16 cellular contexts compared by ENCODE assay signal in the genomic region with DNA sequence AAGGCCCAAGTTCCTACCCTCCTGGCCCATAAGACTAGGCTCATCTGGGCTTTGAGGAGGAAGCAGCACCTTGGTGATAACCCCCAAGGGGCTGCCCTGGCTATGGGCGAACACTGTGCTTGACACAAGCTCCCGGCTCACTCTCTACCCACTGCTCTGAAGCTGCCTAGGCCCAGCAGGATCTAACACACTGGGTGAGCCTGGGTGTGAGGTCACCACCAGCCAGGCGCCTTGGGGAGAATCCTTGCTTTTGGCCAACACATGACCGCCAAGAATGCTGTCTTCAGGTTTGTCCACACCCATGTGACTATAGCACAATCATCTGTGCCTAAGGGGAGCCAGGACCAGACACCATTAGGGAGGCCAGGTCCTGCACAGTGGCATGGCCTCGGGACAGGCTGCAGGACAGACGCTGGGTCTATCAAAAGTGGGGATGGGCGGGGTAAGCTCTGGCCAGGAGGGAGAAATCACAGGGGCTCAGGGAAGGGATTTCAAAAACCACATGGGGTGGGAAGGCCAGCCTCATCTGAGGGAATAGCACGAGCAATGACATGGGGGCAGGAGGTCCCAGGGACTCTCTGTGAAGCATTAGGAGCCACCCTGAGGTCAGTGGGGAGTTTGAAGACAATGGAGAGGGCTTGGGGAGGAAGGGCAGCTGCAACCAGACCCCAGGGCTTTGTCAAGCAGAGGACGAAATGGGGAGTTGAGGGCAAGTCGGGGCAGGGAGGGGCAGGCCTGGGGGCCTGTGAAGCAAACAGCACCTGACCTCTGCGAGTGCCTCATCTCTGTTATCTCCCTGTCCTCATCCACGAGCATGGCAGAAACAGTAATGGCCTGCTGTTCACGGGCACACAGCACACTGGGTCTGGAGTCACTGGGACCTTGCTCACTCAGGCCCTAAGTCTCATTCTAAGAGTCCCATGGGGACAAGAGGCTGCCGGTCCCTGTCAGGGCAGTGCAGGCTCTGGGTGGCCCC. TPM values are rescaled to one million over a fixed set of nuclear protein-coding genes. Genes with fewer than 3 reads are reported as not detected.
DNase-seq lines count a peak whose midpoint lies in the region; ATAC-seq, FAIRE-seq and TF ChIP-seq lines count a peak whose summit lies in the region.
"Had no signal": no experiment of that assay in that cellular context is flagged by ENCODE, and none has a peak within 500 bp of the region (broad histone marks: within the 10 kb centered on the region; RNA-seq: fewer than 3 reads in every experiment).

No MANE protein-coding gene starts in this region.

- CTCF ChIA-PET in WTC11 (lab: Charles Lee) = no interaction called here

- no peaks in the 10 kb centered on the region; the same call in 1 of the 2 replicates for H3F3A ChIP-seq in GM23248 (ENCODE audit: insufficient read depth)

- H3K4me2 ChIP-seq in GM23248 (ENCODE audit: unreplicated experiment) = no peak overlapping the region

- no peak for DNase-seq in stimulated activated naive CD8-positive, alpha-beta T cell treated with anti-CD3 and anti-CD28 coated beads, Interleukin-15, amount 100 ng/mL, for 72 hours
- no peak for DNase-seq in stimulated activated naive CD8-positive, alpha-beta T cell treated with anti-CD3 and anti-CD28 coated beads, Interleukin-15, Interleukin-2, amounts not matched to agents 100 U/mL and 50 U/mL, for 24 hours
- DNase-seq in WTC11 (ENCODE audit: low spot score) (no peak), memory B cell (ENCODE audit: low spot score in 2 of 2) (peak in 1 of 2 donors; percentile 23), HTR-8/SVneo (ENCODE audit: insufficient read length, low spot score) (no peak), GM23248 (no peak), colonic mucosa (no peak), NCI-H1694 (lab: John Stamatoyannopoulos, UW) (no peak)
- DNase-seq: DMS 273 treated with DMSO at 0.1 percent for 48 hours, KG1, NCI-H1417 treated with DMSO at 0.1 percent for 48 hours, stomach had no signal

- H3K9me3 ChIP-seq in GM23248 (ENCODE audit: low read depth) (no peaks in the 10 kb centered on the region), colonic mucosa (no peaks in the 10 kb centered on the region)
- H3K9me3 ChIP-seq: esophagus muscularis mucosa, SJSA1, stomach had no signal

- no peak for TF ChIP-seq CTCF in WTC11 (IDR thresholded peaks at IDR 0.05)
- no peak for TF ChIP-seq CTCF in colonic mucosa (IDR thresholded peaks at IDR 0.05)

- peaks cover 63% of the 10 kb centered on the region for H3K4me1 Mint-ChIP-seq in stimulated activated naive CD8-positive, alpha-beta T cell treated with anti-CD3 and anti-CD28 coated beads, Interleukin-15, amount 100 ng/mL, for 72 hours
- H3K4me1 Mint-ChIP-seq in WTC11 (peaks cover 53% of the 10 kb centered on the region), memory B cell (peaks cover 62% of the 10 kb centered on the region)

- H3K4me1 ChIP-seq in GM23248 (ENCODE audit: insufficient read depth) (peaks cover 20% of the 10 kb centered on the region), colonic mucosa (peaks cover 2% of the 10 kb centered on the region)

- intact Hi-C loops in colonic mucosa (cut with DNase I) = no loop called here

- H3K27me3 Mint-ChIP-seq in stimulated activated naive CD8-positive, alpha-beta T cell treated with anti-CD3 and anti-CD28 coated beads, Interleukin-15, amount 100 ng/mL, for 72 hours = no peaks in the 10 kb centered on the region
- H3K27me3 Mint-ChIP-seq in WTC11 (ENCODE audit: low read depth) (no peaks in the 10 kb centered on the region), memory B cell (no peaks in the 10 kb centered on the region)

- no peak for FAIRE-seq in HTR-8/SVneo (lab: Jason Lieb, UNC)
- FAIRE-seq: GM18507 had no signal

- ATAC-seq in stimulated activated naive CD8-positive, alpha-beta T cell treated with anti-CD3 and anti-CD28 coated beads, Interleukin-15, amount 100 ng/mL, for 72 hours = no peak
- no peak for ATAC-seq in stimulated activated naive CD8-positive, alpha-beta T cell treated with anti-CD3 and anti-CD28 coated beads, Interleukin-15, Interleukin-2, amounts not matched to agents 100 U/mL and 50 U/mL, for 24 hours
- ATAC-seq in WTC11 = no peak
- peak; percentile 90 for ATAC-seq in memory B cell (ENCODE audit: low read depth)

- no peak overlapping the region for H3K4me3 Mint-ChIP-seq in stimulated activated naive CD8-positive, alpha-beta T cell treated with anti-CD3 and anti-CD28 coated beads, Interleukin-15, amount 100 ng/mL, for 72 hours
- H3K4me3 Mint-ChIP-seq in WTC11 (no peak overlapping the region), memory B cell (no peak overlapping the region)

- no peak overlapping the region for H3K9ac ChIP-seq in GM23248
- no peak overlapping the region for H3K9ac ChIP-seq in colonic mucosa (ENCODE audit: low read depth in 2 of 2, low read length in 2 of 2)

- H3K4me3 ChIP-seq in GM23248 = no peak overlapping the region
- no peak overlapping the region for H3K4me3 ChIP-seq in colonic mucosa
- H3K4me3 ChIP-seq: esophagus muscularis mucosa, SJSA1, stomach had no signal

- no peaks in the 10 kb centered on the region for H3K36me3 ChIP-seq in GM23248 (ENCODE audit: low read depth)
- no peaks in the 10 kb centered on the region for H3K36me3 ChIP-seq in colonic mucosa
- H3K36me3 ChIP-seq: esophagus muscularis mucosa, SJSA1, stomach had no signal

- H3K27me3 ChIP-seq in GM23248 (replicated peaks; ENCODE audit: insufficient read depth) = no peaks in the 10 kb centered on the region
- no peaks in the 10 kb centered on the region for H3K27me3 ChIP-seq in colonic mucosa
- H3K27me3 ChIP-seq: esophagus muscularis mucosa, SJSA1, stomach had no signal

- in situ Hi-C loops in GM23248 (cut with MboI) = no loop called here

- H3K79me2 ChIP-seq in GM23248 (ENCODE audit: insufficient read depth) = peaks cover 100% of the 10 kb centered on the region

- H4K20me1 ChIP-seq in GM23248 (ENCODE audit: insufficient read depth) = 0 out of 2 replicates have a peak, but pooled peaks cover 6% of the 10 kb centered on the region

- no peaks in the 10 kb centered on the region for H3K9me2 ChIP-seq in GM23248 (ENCODE audit: insufficient read depth)

- POLR2A ChIA-PET in WTC11 (lab: Charles Lee) = no interaction called here

- H3K36me3 Mint-ChIP-seq in WTC11 = no peaks in the 10 kb centered on the region
- peaks cover 1% of the 10 kb centered on the region for H3K36me3 Mint-ChIP-seq in memory B cell

- peak overlapping the region; percentile 47 to 68 for H3K27ac Mint-ChIP-seq in stimulated activated naive CD8-positive, alpha-beta T cell treated with anti-CD3 and anti-CD28 coated beads, Interleukin-15, amount 100 ng/mL, for 72 hours
- H3K27ac Mint-ChIP-seq in WTC11 (peak overlapping the region; percentile 47), memory B cell (peak overlapping the region; percentile 42)

- WGBS in GM23248 (ENCODE audit: low coverage in 1 of 2, low lambda C conversion rate in 2 of 2, missing lambda C conversion rate in 2 of 2), 2 experiments = 81 to 88% methylated on average over 14 of the region's 14 CpGs

- H3K27ac ChIP-seq in GM23248 = no peak overlapping the region
- no peak overlapping the region for H3K27ac ChIP-seq in colonic mucosa
- H3K27ac ChIP-seq: esophagus muscularis mucosa, HL-60, SJSA1, stomach had no signal

- no peak overlapping the region for H2AFZ ChIP-seq in GM23248

- no peaks in the 10 kb centered on the region for H3K9me3 Mint-ChIP-seq in stimulated activated naive CD8-positive, alpha-beta T cell treated with anti-CD3 and anti-CD28 coated beads, Interleukin-15, amount 100 ng/mL, for 72 hours
- H3K9me3 Mint-ChIP-seq in WTC11 = no peaks in the 10 kb centered on the region
- no peaks in the 10 kb centered on the region for H3K9me3 Mint-ChIP-seq in memory B cell

TF ChIP-seq in WTC11, 78 proteins besides CTCF, POLR2A, EP300 and RAD21:
- TF ChIP-seq, protein P1, sequence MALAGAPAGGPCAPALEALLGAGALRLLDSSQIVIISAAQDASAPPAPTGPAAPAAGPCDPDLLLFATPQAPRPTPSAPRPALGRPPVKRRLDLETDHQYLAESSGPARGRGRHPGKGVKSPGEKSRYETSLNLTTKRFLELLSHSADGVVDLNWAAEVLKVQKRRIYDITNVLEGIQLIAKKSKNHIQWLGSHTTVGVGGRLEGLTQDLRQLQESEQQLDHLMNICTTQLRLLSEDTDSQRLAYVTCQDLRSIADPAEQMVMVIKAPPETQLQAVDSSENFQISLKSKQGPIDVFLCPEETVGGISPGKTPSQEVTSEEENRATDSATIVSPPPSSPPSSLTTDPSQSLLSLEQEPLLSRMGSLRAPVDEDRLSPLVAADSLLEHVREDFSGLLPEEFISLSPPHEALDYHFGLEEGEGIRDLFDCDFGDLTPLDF (CRISPR knock-in tag; IDR thresholded peaks at IDR 0.05) = no peak
- no peak for TF ChIP-seq ZNF138 (CRISPR knock-in tag; conservative IDR thresholded peaks at IDR 0.05)
- no peak for TF ChIP-seq ZNF416 (CRISPR knock-in tag; IDR thresholded peaks at IDR 0.05)
- TF ChIP-seq, protein P2, sequence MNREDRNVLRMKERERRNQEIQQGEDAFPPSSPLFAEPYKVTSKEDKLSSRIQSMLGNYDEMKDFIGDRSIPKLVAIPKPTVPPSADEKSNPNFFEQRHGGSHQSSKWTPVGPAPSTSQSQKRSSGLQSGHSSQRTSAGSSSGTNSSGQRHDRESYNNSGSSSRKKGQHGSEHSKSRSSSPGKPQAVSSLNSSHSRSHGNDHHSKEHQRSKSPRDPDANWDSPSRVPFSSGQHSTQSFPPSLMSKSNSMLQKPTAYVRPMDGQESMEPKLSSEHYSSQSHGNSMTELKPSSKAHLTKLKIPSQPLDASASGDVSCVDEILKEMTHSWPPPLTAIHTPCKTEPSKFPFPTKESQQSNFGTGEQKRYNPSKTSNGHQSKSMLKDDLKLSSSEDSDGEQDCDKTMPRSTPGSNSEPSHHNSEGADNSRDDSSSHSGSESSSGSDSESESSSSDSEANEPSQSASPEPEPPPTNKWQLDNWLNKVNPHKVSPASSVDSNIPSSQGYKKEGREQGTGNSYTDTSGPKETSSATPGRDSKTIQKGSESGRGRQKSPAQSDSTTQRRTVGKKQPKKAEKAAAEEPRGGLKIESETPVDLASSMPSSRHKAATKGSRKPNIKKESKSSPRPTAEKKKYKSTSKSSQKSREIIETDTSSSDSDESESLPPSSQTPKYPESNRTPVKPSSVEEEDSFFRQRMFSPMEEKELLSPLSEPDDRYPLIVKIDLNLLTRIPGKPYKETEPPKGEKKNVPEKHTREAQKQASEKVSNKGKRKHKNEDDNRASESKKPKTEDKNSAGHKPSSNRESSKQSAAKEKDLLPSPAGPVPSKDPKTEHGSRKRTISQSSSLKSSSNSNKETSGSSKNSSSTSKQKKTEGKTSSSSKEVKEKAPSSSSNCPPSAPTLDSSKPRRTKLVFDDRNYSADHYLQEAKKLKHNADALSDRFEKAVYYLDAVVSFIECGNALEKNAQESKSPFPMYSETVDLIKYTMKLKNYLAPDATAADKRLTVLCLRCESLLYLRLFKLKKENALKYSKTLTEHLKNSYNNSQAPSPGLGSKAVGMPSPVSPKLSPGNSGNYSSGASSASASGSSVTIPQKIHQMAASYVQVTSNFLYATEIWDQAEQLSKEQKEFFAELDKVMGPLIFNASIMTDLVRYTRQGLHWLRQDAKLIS (CRISPR knock-in tag; IDR thresholded peaks at IDR 0.05; ENCODE audit: borderline replicate concordance) = no peak

RNA-seq across cellular contexts. Expression of a gene that starts 29.4 kb away (rescaled TPM):
- 30.8 to 38.7 TPM (median 31.4 TPM) in 3 replicates for total RNA-seq in WTC11 (2021)
- 45.0 and 53.5 TPM in 2 replicates for total RNA-seq in GM23248 (2014; rRNA removed; shearing (Covaris generic))
- 25.6 and 27.5 TPM in 2 replicates for polyA plus RNA-seq in GM23248 (2016; fragmentation: Nextera tagmentation; extraction: Ambion mirVana)
- 1 to 10 TPM; 6.2 to 9.8 TPM for total RNA-seq in colonic mucosa
